In the genomic region with DNA sequence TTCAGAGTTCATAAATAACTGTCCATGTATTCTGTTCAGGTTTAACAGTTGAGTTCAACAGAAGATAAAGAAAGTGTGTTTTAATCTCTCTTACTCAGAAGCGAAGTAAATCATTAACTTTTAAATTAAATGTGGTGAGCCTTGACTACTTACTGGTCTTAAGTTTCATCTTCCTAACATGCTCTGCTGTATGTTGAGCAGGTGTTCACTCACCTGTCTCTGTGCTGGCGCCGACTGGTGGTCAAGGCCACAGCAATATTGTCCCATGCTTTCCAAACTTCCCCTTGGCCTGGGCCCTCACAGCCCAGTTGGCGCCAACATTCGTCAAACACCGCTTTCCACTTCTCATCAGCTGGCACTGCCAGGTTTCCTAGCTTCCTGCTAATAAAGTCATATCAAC, we compare ENCODE assay signal across 27 cellular contexts. TPM values are rescaled to one million over a fixed set of nuclear protein-coding genes. Genes with fewer than 3 reads are reported as not detected.
DNase-seq lines count a peak whose midpoint lies in the region; ATAC-seq, FAIRE-seq and TF ChIP-seq lines count a peak whose summit lies in the region.
"Had no signal": no experiment of that assay in that cellular context is flagged by ENCODE, and none has a peak within 500 bp of the region (broad histone marks: within the 10 kb centered on the region; RNA-seq: fewer than 3 reads in every experiment).

No MANE protein-coding gene starts in this region.

- H3K79me2 ChIP-seq in HepG2 (ENCODE audit: insufficient read depth, low read length), result no peaks in the 10 kb centered on the region
- H3K79me2 ChIP-seq: parathyroid adenoma had no signal

- H3K36me3 ChIP-seq in colonic mucosa (no peaks in the 10 kb centered on the region), HepG2 (replicated peaks in 1 of 2; ENCODE audit: control insufficient read depth in 1 of 2, insufficient read depth in 2 of 2, low read length in 2 of 2) (peaks cover 7 to 19% of the 10 kb centered on the region in 2 experiments)

- ATAC-seq in HepG2 (peak; percentile 90), GM18907 (IDR thresholded peaks at IDR 0.05; ENCODE audit: unreplicated experiment) (no peak)
- ATAC-seq: gastroesophageal sphincter, natural killer cell, sciatic nerve, upper lobe of right lung had no signal

- peak; percentile 37 for FAIRE-seq in HepG2 (lab: Jason Lieb, UNC)

- no peak overlapping the region for H3K4me2 ChIP-seq in HepG2 (ENCODE audit: low read depth, low read length)
- H3K4me2 ChIP-seq: SK-N-SH had no signal

- H3K4me3 ChIP-seq in colonic mucosa, result no peak overlapping the region
- no peak overlapping the region for H3K4me3 ChIP-seq in HepG2 (replicated peaks in 1 of 3; ENCODE audit: insufficient read depth in 1 of 3, low read depth in 2 of 3, low read length in 3 of 3)
- H3K4me3 ChIP-seq: esophagus squamous epithelium, gastroesophageal sphincter, upper lobe of right lung had no signal

- TF ChIP-seq POLR2A in HepG2 (IDR thresholded peaks at IDR 0.05; ENCODE audit: insufficient read depth in 1 of 2, low read depth in 2 of 2, low read length in 2 of 2), result no peak

- intact Hi-C loops in colonic mucosa (cut with DNase I) (no loop called here), HepG2 (cut with micrococcal nuclease; ENCODE audit: unreplicated experiment) (loop anchor here (1.0 kb wide), 1 partner anchor 479 kb away; no protein-coding TSS in a partner anchor)

- H3K9ac ChIP-seq in colonic mucosa (ENCODE audit: low read depth in 2 of 2, low read length in 2 of 2), result no peak overlapping the region
- H3K9ac ChIP-seq in HepG2 (ENCODE audit: insufficient read depth, low read depth, low read length), result no peak overlapping the region
- H3K9ac ChIP-seq: parathyroid adenoma, SK-N-SH had no signal

- TF ChIP-seq EP300 in HepG2 (IDR thresholded peaks at IDR 0.05; ENCODE audit: low read depth in 2 of 2, low read length in 2 of 2), result no peak
- no peak for TF ChIP-seq EP300 in HepG2 (CRISPR knock-in tag; IDR thresholded peaks at IDR 0.05; ENCODE audit: borderline replicate concordance)

- no TSS peak for BruUV-seq in HepG2 (replicated peaks; lab: Mats Ljungman, UMichigan)

- H3K4me1 ChIP-seq in colonic mucosa, result no peaks in the 10 kb centered on the region
- peaks cover 10% of the 10 kb centered on the region for H3K4me1 ChIP-seq in HepG2 (ENCODE audit: insufficient read depth, low read length)
- H3K4me1 ChIP-seq: esophagus squamous epithelium, gastroesophageal sphincter, parathyroid adenoma, upper lobe of right lung had no signal

- CTCF ChIA-PET in HepG2 (lab: Yijun Ruan, JAX; ENCODE audit: low intra/inter-chr PET ratio, low total read pairs), result interaction anchor here (1.2 kb wide), 1 partner anchor 479 kb away, joined by 3 read pairs; no protein-coding TSS in a partner anchor

- POLR2A ChIA-PET in HepG2 (lab: Yijun Ruan, JAX), result no interaction called here

- no peak overlapping the region for H2AFZ ChIP-seq in HepG2 (ENCODE audit: low read length)
- H2AFZ ChIP-seq: parathyroid adenoma had no signal

- TF ChIP-seq CTCF in colonic mucosa (IDR thresholded peaks at IDR 0.05), result peak; percentile 46
- peak; percentile 74 for TF ChIP-seq CTCF in HepG2 (CRISPR knock-in tag; IDR thresholded peaks at IDR 0.05)

- no peak for TF ChIP-seq RAD21 in HepG2 (CRISPR knock-in tag; IDR thresholded peaks at IDR 0.05)

- H3K27me3 ChIP-seq in colonic mucosa (no peaks in the 10 kb centered on the region), HepG2 (ENCODE audit: control insufficient read depth in 1 of 2, insufficient read depth in 2 of 2, low read length in 2 of 2) (no peaks in the 10 kb centered on the region)
- H3K27me3 ChIP-seq: esophagus squamous epithelium, gastroesophageal sphincter, upper lobe of right lung had no signal

- 80% methylated on average over 6 of the region's 6 CpGs for WGBS in HepG2 (ENCODE audit: low lambda C conversion rate)

- H3K27ac ChIP-seq in colonic mucosa (no peak overlapping the region), HepG2 (ENCODE audit: extremely low read length, insufficient read depth, low read length) (no peak overlapping the region)
- H3K27ac ChIP-seq: esophagus squamous epithelium, gastroesophageal sphincter, parathyroid adenoma, upper lobe of right lung had no signal

- in situ Hi-C loops in ACHN (cut with HindIII; ENCODE audit: low pct_ligation_motif_present, low pct_unique_long_range_greater_than_20kb, low sequenced_read_pairs) (no loop called here), HepG2 (cut with HindIII; ENCODE audit: extremely low pct_ligation_motif_present, low pct_unique_long_range_greater_than_20kb) (no loop called here)

- no peaks in the 10 kb centered on the region for H4K20me1 ChIP-seq in HepG2 (ENCODE audit: insufficient read depth, low read length)

- H3K9me3 ChIP-seq in colonic mucosa (no peaks in the 10 kb centered on the region), HepG2 (ENCODE audit: low read length) (no peaks in the 10 kb centered on the region)
- H3K9me3 ChIP-seq: SK-N-SH, upper lobe of right lung had no signal

- DNase-seq in ACHN, result peak; percentile 31
- DNase-seq in NCI-H526 treated with DMSO at 0.1 percent for 48 hours (lab: John Stamatoyannopoulos, UW), result peak; percentile 54
- peak; percentile 70 for DNase-seq in colonic mucosa
- peak; percentile 25 for DNase-seq in HepG2 (ENCODE audit: low spot score)
- no peak for DNase-seq in activated CD4-positive, CD25-positive, alpha-beta regulatory T cell (lab: John Stamatoyannopoulos, UW)
- DNase-seq in effector CD8-positive, alpha-beta T cell (lab: John Stamatoyannopoulos, UW), result no peak
- no peak for DNase-seq in NCI-H524 (lab: John Stamatoyannopoulos, UW)
- DNase-seq: activated CD4-positive, alpha-beta T cell treated with anti-CD3 and anti-CD28 coated beads, Interleukin-2, amount 50 U/mL, for 48 hours; activated CD8-positive, alpha-beta memory T cell treated with anti-CD3 and anti-CD28 coated beads, Interleukin-2, amount 50 U/mL, for 48 hours; activated naive CD8-positive, alpha-beta T cell treated with anti-CD3 and anti-CD28 coated beads, Interleukin-2, amount 10 ng/mL, durations not matched to agents 7 days and 5 days; effector CD4-positive, alpha-beta T cell; esophagus squamous epithelium; HFFc6; Karpas-422; natural killer cell; NCI-H2081; RPMI8226; SK-N-SH; stimulated activated CD4-positive, alpha-beta T cell treated with anti-CD3 and anti-CD28 coated beads, Interleukin-15, amount 100 ng/mL, for 24 hours; stimulated activated CD8-positive, alpha-beta memory T cell treated with anti-CD3 and anti-CD28 coated beads, Interleukin-4, amount 100 ng/mL, for 48 hours; upper lobe of right lung had no signal

TF ChIP-seq in HepG2, 621 proteins besides CTCF, POLR2A, EP300 and RAD21 (continues in another document):
- TF ChIP-seq EHMT2 (IDR thresholded peaks at IDR 0.05; ENCODE audit: borderline replicate concordance, low read depth, low read length) (no peak), HOXD1 (CRISPR knock-in tag; IDR thresholded peaks at IDR 0.05) (no peak), ZNF780A (CRISPR knock-in tag; IDR thresholded peaks at IDR 0.05) (no peak), SRSF4 (IDR thresholded peaks at IDR 0.05; ENCODE audit: low read depth, low read length, poor library complexity, severe bottlenecking) (no peak), ZFP90 (CRISPR knock-in tag; IDR thresholded peaks at IDR 0.05; ENCODE audit: borderline replicate concordance) (no peak), NFE2L2 (IDR thresholded peaks at IDR 0.05; ENCODE audit: low read length) (no peak)
- TF ChIP-seq, protein P1, sequence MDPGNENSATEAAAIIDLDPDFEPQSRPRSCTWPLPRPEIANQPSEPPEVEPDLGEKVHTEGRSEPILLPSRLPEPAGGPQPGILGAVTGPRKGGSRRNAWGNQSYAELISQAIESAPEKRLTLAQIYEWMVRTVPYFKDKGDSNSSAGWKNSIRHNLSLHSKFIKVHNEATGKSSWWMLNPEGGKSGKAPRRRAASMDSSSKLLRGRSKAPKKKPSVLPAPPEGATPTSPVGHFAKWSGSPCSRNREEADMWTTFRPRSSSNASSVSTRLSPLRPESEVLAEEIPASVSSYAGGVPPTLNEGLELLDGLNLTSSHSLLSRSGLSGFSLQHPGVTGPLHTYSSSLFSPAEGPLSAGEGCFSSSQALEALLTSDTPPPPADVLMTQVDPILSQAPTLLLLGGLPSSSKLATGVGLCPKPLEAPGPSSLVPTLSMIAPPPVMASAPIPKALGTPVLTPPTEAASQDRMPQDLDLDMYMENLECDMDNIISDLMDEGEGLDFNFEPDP (CRISPR knock-in tag; conservative IDR thresholded peaks at IDR 0.05), result no peak

RNA-seq across cellular contexts. Expression of a gene that starts 17.0 kb away (rescaled TPM):
- total RNA-seq in colonic mucosa (not detected), HepG2 (2016; rRNA removed; fragmentation: Illumina TruSeq; extraction: Trizol) (not detected in 2 replicates)
- total RNA-seq in HepG2 (2016; cell fraction: cytosol; rRNA removed; fragmentation: Illumina TruSeq; extraction: Trizol; ENCODE audit: low read depth), result not detected in 2 replicates
- total RNA-seq in HepG2 (2016; cell fraction: insoluble cytoplasmic fraction; rRNA removed; fragmentation: Illumina TruSeq; extraction: Trizol), result not detected in 2 replicates
- not detected in 2 replicates for total RNA-seq in HepG2 (2016; cell fraction: membrane; rRNA removed; fragmentation: Illumina TruSeq; extraction: Trizol)
- total RNA-seq in HepG2 (2016; cell fraction: nucleus; rRNA removed; fragmentation: Illumina TruSeq; extraction: Trizol), result not detected in 2 replicates
- polyA plus RNA-seq in HepG2 (2011; rRNA removed), result not detected in 2 replicates
- 0.03 TPM in 1 of 2 replicates, not detected in the other for polyA plus RNA-seq in HepG2 (2011; cell fraction: cytosol; rRNA removed)
- polyA plus RNA-seq in HepG2 (2011; cell fraction: nucleus; rRNA removed), result not detected in 2 replicates
- not detected in 2 replicates for polyA plus RNA-seq in HepG2 (2012)
- polyA plus RNA-seq in HepG2 (2016; cell fraction: cytosol; fragmentation: Illumina TruSeq; extraction: Trizol; ENCODE audit: low read depth), result not detected in 2 replicates
- polyA plus RNA-seq in HepG2 (2016; cell fraction: insoluble cytoplasmic fraction; fragmentation: Illumina TruSeq; extraction: Trizol; ENCODE audit: low read depth), result not detected in 2 replicates
- polyA plus RNA-seq in HepG2 (2016; cell fraction: membrane; fragmentation: Illumina TruSeq; extraction: Trizol; ENCODE audit: low read depth), result not detected in 2 replicates
- not detected in 2 replicates for polyA plus RNA-seq in HepG2 (2016; cell fraction: nucleus; fragmentation: Illumina TruSeq; extraction: Trizol; ENCODE audit: insufficient read depth, low read depth)
- not detected in 2 replicates for polyA minus RNA-seq in HepG2 (2011; rRNA and poly(A)+ RNA removed; ENCODE audit: low replicate concordance)
- not detected in 2 replicates for polyA minus RNA-seq in HepG2 (2011; cell fraction: cytosol; rRNA and poly(A)+ RNA removed)
- polyA minus RNA-seq in HepG2 (2011; cell fraction: nucleus; rRNA and poly(A)+ RNA removed), result 0.25 TPM in 1 of 2 replicates, not detected in the other
- total RNA-seq: activated naive CD8-positive, alpha-beta T cell treated with anti-CD3 and anti-CD28 coated beads, Interleukin-2, amount 10 ng/mL, durations not matched to agents 7 days and 5 days; activated T-helper 2 cell treated with anti-CD3 and anti-CD28 coated beads, Interferon-gamma antibody, Interleukin-2, Interleukin-4, amounts not matched to agents 10 μg/mL and 5 μg/mL and 100 μg/mL, durations not matched to agents 14 hours and 24 hours and 36 hours; T-helper 2 cell treated with Interferon-gamma antibody and Interleukin-4, amounts not matched to agents 100 ng/mL and 5 ng/mL, for 36 hours had no signal

Comparison
In these comparisons a context has a peak if more than half of its experiments do, and no peak if none do; other contexts are left out.
1. DNase-seq: peak in ACHN (single experiment), NCI-H526 treated with DMSO at 0.1 percent for 48 hours (single experiment), colonic mucosa (single experiment) and HepG2 (single experiment); none in activated CD4-positive, CD25-positive, alpha-beta regulatory T cell (0 of 4), effector CD8-positive, alpha-beta T cell (single experiment) and NCI-H524 (0 of 2).